ENCODE assay signal across 1 cellular context in genomic region chr17:54435966-54436365, GRCh38.
TF ChIP-seq lines count a peak whose summit lies in the region.

No MANE protein-coding gene starts in this region.

TF ChIP-seq in GM23338, 12 proteins besides CTCF, POLR2A, EP300 and RAD21 (continued from another document):
- no peak for TF ChIP-seq ZNF462 (CRISPR knock-in tag; IDR thresholded peaks at IDR 0.05)
- no peak for TF ChIP-seq POLR2AphosphoS5 (IDR thresholded peaks at IDR 0.05; ENCODE audit: low read depth)
- no peak for TF ChIP-seq REST (IDR thresholded peaks at IDR 0.05; ENCODE audit: unreplicated experiment)
- TF ChIP-seq ZNF114 (CRISPR knock-in tag; IDR thresholded peaks at IDR 0.05): no peak
- no peak for TF ChIP-seq EZH2phosphoT487 (IDR thresholded peaks at IDR 0.05; ENCODE audit: unreplicated experiment)
- no peak for TF ChIP-seq ZNF331 (CRISPR knock-in tag; IDR thresholded peaks at IDR 0.05; ENCODE audit: low read depth)
- no peak for TF ChIP-seq STAT1 (IDR thresholded peaks at IDR 0.05; ENCODE audit: unreplicated experiment)
